8 cellular contexts compared by ENCODE assay signal in genomic region chr19:10961763-10962536, GRCh38.
DNase-seq lines count a peak whose midpoint lies in the region; ATAC-seq and TF ChIP-seq lines count a peak whose summit lies in the region.

No MANE protein-coding gene starts in this region.

- peak; percentile 17 for DNase-seq in DMS53 (lab: John Stamatoyannopoulos, UW)
- no peak for DNase-seq in DMS53 treated with DMSO at 0.1 percent for 48 hours (lab: John Stamatoyannopoulos, UW; ENCODE audit: unreplicated experiment)
- DNase-seq in OCI-M1 (lab: John Stamatoyannopoulos, UW), result peak; percentile 79
- DNase-seq in NCI-H1436 (lab: John Stamatoyannopoulos, UW), result no peak

- no peaks in the 10 kb centered on the region for H3K27me3 ChIP-seq in endocrine pancreas (ENCODE audit: control insufficient read depth, insufficient read depth, low read length)
- H3K27me3 ChIP-seq in neutrophil, result no peaks in the 10 kb centered on the region

- no peaks in the 10 kb centered on the region for H3K4me1 ChIP-seq in endocrine pancreas (ENCODE audit: control insufficient read depth, insufficient read depth, low read length)
- peaks cover 16 to 19% of the 10 kb centered on the region in 2 experiments for H3K4me1 ChIP-seq in neutrophil (ENCODE audit: control insufficient read depth in 1 of 2, insufficient read depth in 1 of 2, low read depth in 1 of 2, low read length in 1 of 2)

- H3K27ac ChIP-seq in neutrophil, result peak overlapping the region; percentile 92

- H3K9ac ChIP-seq in endocrine pancreas (ENCODE audit: control insufficient read depth, insufficient read depth, low read length), result peak overlapping the region; percentile 82

- H3K4me3 ChIP-seq in endocrine pancreas (ENCODE audit: control insufficient read depth, insufficient read depth, low read length) (peak overlapping the region; percentile 80), neutrophil (ENCODE audit: low read depth in 1 of 2, low read length in 1 of 2) (peak overlapping the region; percentile 72 to 88)

- H3K36me3 ChIP-seq in endocrine pancreas (ENCODE audit: control insufficient read depth, insufficient read depth, low read length) (no peaks in the 10 kb centered on the region), neutrophil (no peaks in the 10 kb centered on the region)

- H3K9me3 ChIP-seq in endocrine pancreas (ENCODE audit: control insufficient read depth, low read length), result no peaks in the 10 kb centered on the region
- no peaks in the 10 kb centered on the region for H3K9me3 ChIP-seq in neutrophil

- ATAC-seq in GM19324 (IDR thresholded peaks at IDR 0.05; ENCODE audit: low FRiP score, unreplicated experiment), result no peak
- ATAC-seq in HG03280 (IDR thresholded peaks at IDR 0.05; ENCODE audit: unreplicated experiment), result no peak

- TF ChIP-seq CTCF in neutrophil (IDR thresholded peaks at IDR 0.05), result no peak

Comparison
In these comparisons a context has a peak if more than half of its experiments do, and no peak if none do; other contexts are left out.
1. DNase-seq: peak in DMS53 (single experiment) and OCI-M1 (single experiment); none in DMS53 treated with DMSO at 0.1 percent for 48 hours (single experiment) and NCI-H1436 (single experiment).